ENCODE assay signal across 1 cellular context in the genomic region with DNA sequence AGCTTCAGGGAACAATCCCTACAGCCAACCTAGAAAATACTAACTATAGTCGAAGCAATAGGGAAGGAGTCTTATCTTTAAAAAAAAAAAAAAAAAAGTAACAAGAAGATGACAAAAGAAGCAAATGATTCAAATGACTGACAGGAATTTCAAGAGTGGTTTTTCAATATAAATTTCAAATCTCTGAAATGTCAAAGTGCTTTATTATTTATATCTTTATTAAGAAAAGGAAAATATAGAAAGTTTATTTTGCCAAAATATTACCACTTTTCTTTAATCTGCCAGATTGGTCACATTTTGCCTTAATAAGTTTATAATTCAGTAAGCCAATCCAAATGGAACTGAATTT.
TF ChIP-seq lines count a peak whose summit lies in the region.

No MANE protein-coding gene starts in this region.

TF ChIP-seq in H1, 55 proteins besides CTCF, POLR2A, EP300 and RAD21:
- TF ChIP-seq BRCA1 (IDR thresholded peaks at IDR 0.05; ENCODE audit: low read depth, low read length) (no peak), BACH1 (IDR thresholded peaks at IDR 0.05; ENCODE audit: low read length) (no peak), CTBP2 (IDR thresholded peaks at IDR 0.05; ENCODE audit: borderline replicate concordance, insufficient read depth, insufficient read length, low read length) (no peak), ASH2L (IDR thresholded peaks at IDR 0.05; ENCODE audit: low read length) (no peak), RFX5 (IDR thresholded peaks at IDR 0.05; ENCODE audit: borderline replicate concordance, low read depth, low read length) (no peak), USF2 (IDR thresholded peaks at IDR 0.05; ENCODE audit: low read length) (no peak)
TF ChIP-seq in H1: peak in this region for 0.
